11 cellular contexts compared by ENCODE assay signal in genomic region chr2:88452980-88453582, GRCh38. TPM values are rescaled to one million over a fixed set of nuclear protein-coding genes. Genes with fewer than 3 reads are reported as not detected.
DNase-seq lines count a peak whose midpoint lies in the region; ATAC-seq and TF ChIP-seq lines count a peak whose summit lies in the region.
"Had no signal": no experiment of that assay in that cellular context is flagged by ENCODE, and none has a peak within 500 bp of the region (broad histone marks: within the 10 kb centered on the region; RNA-seq: fewer than 3 reads in every experiment).

No MANE protein-coding gene starts in this region.

- no peak overlapping the region for H3K27ac Mint-ChIP-seq in activated CD4-positive, alpha-beta memory T cell treated with anti-CD3 and anti-CD28 coated beads, Interleukin-2, amount 10 ng/mL, durations not matched to agents 7 days and 5 days

- H3K4me2 ChIP-seq in skeletal muscle satellite cell (ENCODE audit: low read length) = peak overlapping the region; percentile 29

- ATAC-seq in HG03457 (IDR thresholded peaks at IDR 0.05; ENCODE audit: unreplicated experiment) (no peak), aorta (ENCODE audit: low FRiP score) (no peak)

- H3K4me3 ChIP-seq in fibroblast of the aortic adventitia (ENCODE audit: low read depth, low read length) (no peak overlapping the region), skeletal muscle satellite cell (ENCODE audit: low read length) (no peak overlapping the region), aorta (ENCODE audit: low read length in 2 of 2) (peak overlapping the region in 1 of 2 donors; percentile 41)
- H3K4me3 ChIP-seq: uterus had no signal

- H3K9me3 ChIP-seq in skeletal muscle satellite cell (replicated peaks; ENCODE audit: low read length) = no peaks in the 10 kb centered on the region
- no peaks in the 10 kb centered on the region for H3K9me3 ChIP-seq in aorta (ENCODE audit: control insufficient read depth, low read length)
- H3K9me3 ChIP-seq: right lobe of liver, uterus had no signal

- H3K27me3 ChIP-seq in skeletal muscle satellite cell (ENCODE audit: control insufficient read depth, insufficient read depth, low read length) (peaks cover 38% of the 10 kb centered on the region), aorta (ENCODE audit: control insufficient read depth in 1 of 2, insufficient read depth in 2 of 2, low read length in 1 of 2) (no peaks in the 10 kb centered on the region)

- peaks cover 11% of the 10 kb centered on the region for H3K4me1 Mint-ChIP-seq in activated CD4-positive, alpha-beta memory T cell treated with anti-CD3 and anti-CD28 coated beads, Interleukin-2, amount 10 ng/mL, durations not matched to agents 7 days and 5 days

- DNase-seq in NCI-H82 (lab: John Stamatoyannopoulos, UW) = peak; percentile 45
- DNase-seq in NCI-H82 treated with DMSO at 0.1 percent for 48 hours (lab: John Stamatoyannopoulos, UW; ENCODE audit: unreplicated experiment) = no peak
- DNase-seq in activated CD4-positive, alpha-beta memory T cell treated with anti-CD3 and anti-CD28 coated beads, Interleukin-2, amount 10 ng/mL, durations not matched to agents 7 days and 5 days = no peak
- peak; percentile 26 for DNase-seq in fibroblast of the aortic adventitia (ENCODE audit: low read depth)
- DNase-seq in COLO829 (ENCODE audit: low spot score) = no peak
- no peak for DNase-seq in aorta
- DNase-seq: right lobe of liver, uterus had no signal

- POLR2A ChIA-PET in activated CD4-positive, alpha-beta memory T cell treated with anti-CD3 and anti-CD28 coated beads, Interleukin-2, amount 10 ng/mL, durations not matched to agents 7 days and 5 days (lab: Charles Lee) = no interaction called here

- H3K36me3 Mint-ChIP-seq in activated CD4-positive, alpha-beta memory T cell treated with anti-CD3 and anti-CD28 coated beads, Interleukin-2, amount 10 ng/mL, durations not matched to agents 7 days and 5 days (ENCODE audit: low read depth) = peaks cover 2% of the 10 kb centered on the region

- CTCF ChIA-PET in activated CD4-positive, alpha-beta memory T cell treated with anti-CD3 and anti-CD28 coated beads, Interleukin-2, amount 10 ng/mL, durations not matched to agents 7 days and 5 days (lab: Charles Lee) = no interaction called here

- TF ChIP-seq CTCF in fibroblast of the aortic adventitia (IDR thresholded peaks at IDR 0.05; ENCODE audit: insufficient read depth, low read length) = no peak

- H3K4me3 Mint-ChIP-seq in activated CD4-positive, alpha-beta memory T cell treated with anti-CD3 and anti-CD28 coated beads, Interleukin-2, amount 10 ng/mL, durations not matched to agents 7 days and 5 days = peak overlapping the region; percentile 65

- WGBS in aorta, 2 donors = 6 to 9% methylated on average over 29 of the region's 29 CpGs

- no peaks in the 10 kb centered on the region for H3K4me1 ChIP-seq in skeletal muscle satellite cell (ENCODE audit: control insufficient read depth, insufficient read depth, low read length)
- H3K4me1 ChIP-seq in aorta (ENCODE audit: control insufficient read depth in 1 of 2, insufficient read depth in 2 of 2, low read length in 2 of 2) = no peaks in the 10 kb centered on the region
- H3K4me1 ChIP-seq: uterus had no signal

- intact Hi-C loops in aorta (cut with DNase I) = no loop called here

- no peaks in the 10 kb centered on the region for H3K9me3 Mint-ChIP-seq in activated CD4-positive, alpha-beta memory T cell treated with anti-CD3 and anti-CD28 coated beads, Interleukin-2, amount 10 ng/mL, durations not matched to agents 7 days and 5 days

- H3K27ac ChIP-seq in aorta (ENCODE audit: low read depth in 1 of 2, low read length in 2 of 2) = no peak overlapping the region
- H3K27ac ChIP-seq: right lobe of liver, uterus had no signal

- H3K27me3 Mint-ChIP-seq in activated CD4-positive, alpha-beta memory T cell treated with anti-CD3 and anti-CD28 coated beads, Interleukin-2, amount 10 ng/mL, durations not matched to agents 7 days and 5 days = peaks cover 53% of the 10 kb centered on the region

- H3K9ac ChIP-seq in skeletal muscle satellite cell (ENCODE audit: low read depth, low read length) = no peak overlapping the region

- H3K36me3 ChIP-seq in skeletal muscle satellite cell (ENCODE audit: insufficient read depth, low read length) (no peaks in the 10 kb centered on the region), aorta (ENCODE audit: control insufficient read depth in 1 of 2, insufficient read depth in 2 of 2, low read length in 1 of 2) (no peaks in the 10 kb centered on the region)
- H3K36me3 ChIP-seq: right lobe of liver, uterus had no signal

RNA-seq across cellular contexts. Expression of gene FOXI3, which starts 0.6 kb away (rescaled TPM):
- not detected for total RNA-seq in activated CD4-positive, alpha-beta memory T cell treated with anti-CD3 and anti-CD28 coated beads, Interleukin-2, amount 10 ng/mL, durations not matched to agents 7 days and 5 days
- total RNA-seq in fibroblast of the aortic adventitia (ENCODE audit: low replicate concordance) (not detected in 2 replicates), aorta (not detected)
- not detected in 2 replicates for total RNA-seq in skeletal muscle satellite cell (2012; rRNA removed)
- not detected for polyA plus RNA-seq in aorta
- total RNA-seq: HT1080, right lobe of liver had no signal

Comparison
In these comparisons a context has a peak if more than half of its experiments do, and no peak if none do; other contexts are left out.
1. DNase-seq: peak in NCI-H82 (single experiment) and fibroblast of the aortic adventitia (single experiment); none in NCI-H82 treated with DMSO at 0.1 percent for 48 hours (single experiment), activated CD4-positive, alpha-beta memory T cell treated with anti-CD3 and anti-CD28 coated beads, Interleukin-2, amount 10 ng/mL, durations not matched to agents 7 days and 5 days (single experiment), COLO829 (single experiment) and aorta (0 of 2).